16 cellular contexts compared by ENCODE assay signal in genomic region chr1:111195002-111195684, GRCh38. TPM values are rescaled to one million over a fixed set of nuclear protein-coding genes. Genes with fewer than 3 reads are reported as not detected.
A peak's percentile ranks its signal among the peaks of the same experiment; 100 is the strongest.
DNase-seq lines count a peak whose midpoint lies in the region; ATAC-seq and TF ChIP-seq lines count a peak whose summit lies in the region.
"Had no signal": no experiment of that assay in that cellular context is flagged by ENCODE, and none has a peak within 500 bp of the region (broad histone marks: within the 10 kb centered on the region; RNA-seq: fewer than 3 reads in every experiment).

No MANE protein-coding gene starts in this region.

- TF ChIP-seq CTCF in Caco-2 (IDR thresholded peaks at IDR 0.05; ENCODE audit: insufficient read depth in 1 of 2, low read depth in 1 of 2, low read length in 1 of 2, severe bottlenecking in 1 of 2, unreplicated experiment in 1 of 2): no peak

- H3K27ac ChIP-seq in CD4-positive, alpha-beta memory T cell (ENCODE audit: low read depth, low read length): peak overlapping the region; percentile 84
- H3K27ac ChIP-seq: brain microvascular endothelial cell had no signal

- peak overlapping the region; percentile 95 to 98 (median 98) for H3K27ac Mint-ChIP-seq in CD4-positive, alpha-beta memory T cell
- peak overlapping the region; percentile 91 for H3K27ac Mint-ChIP-seq in central memory CD8-positive, alpha-beta T cell (ENCODE audit: low read depth)
- H3K27ac Mint-ChIP-seq in naive thymus-derived CD8-positive, alpha-beta T cell: peak overlapping the region; percentile 78 to 99 (median 96)
- H3K27ac Mint-ChIP-seq in Caco-2 (ENCODE audit: unreplicated experiment): no peak overlapping the region

- CTCF ChIA-PET in CD4-positive, alpha-beta memory T cell (lab: Charles Lee; ENCODE audit: partially characterized antibody): interaction anchor here (1.9 to 19.0 kb wide), 5 partner anchors 26 to 207 kb away, joined by 4 to 623 read pairs (median 63); partner anchors contain the start of gene CHI3L2
- CTCF ChIA-PET in Caco-2 (lab: Charles Lee): no interaction called here

- no peaks in the 10 kb centered on the region for H3K27me3 Mint-ChIP-seq in CD4-positive, alpha-beta memory T cell
- H3K27me3 Mint-ChIP-seq in central memory CD8-positive, alpha-beta T cell: no peaks in the 10 kb centered on the region
- no peaks in the 10 kb centered on the region for H3K27me3 Mint-ChIP-seq in naive thymus-derived CD8-positive, alpha-beta T cell
- no peaks in the 10 kb centered on the region for H3K27me3 Mint-ChIP-seq in Caco-2 (ENCODE audit: insufficient read depth, unreplicated experiment)

- H3K4me3 ChIP-seq in CD4-positive, alpha-beta memory T cell (ENCODE audit: low read length in 2 of 2): peak overlapping the region in 1 of 2 donors; percentile 6
- H3K4me3 ChIP-seq in Caco-2 (ENCODE audit: low read depth, low read length): no peak overlapping the region

- peaks cover 98 to 99% of the 10 kb centered on the region in 2 donors for H3K36me3 Mint-ChIP-seq in CD4-positive, alpha-beta memory T cell
- H3K36me3 Mint-ChIP-seq in central memory CD8-positive, alpha-beta T cell (ENCODE audit: insufficient read depth): peaks cover 91% of the 10 kb centered on the region
- H3K36me3 Mint-ChIP-seq in naive thymus-derived CD8-positive, alpha-beta T cell: peaks cover 63 to 98% (median 87%) of the 10 kb centered on the region in 3 donors
- H3K36me3 Mint-ChIP-seq in Caco-2 (ENCODE audit: insufficient read depth, unreplicated experiment): peaks cover 23% of the 10 kb centered on the region

- no peaks in the 10 kb centered on the region for H3K27me3 ChIP-seq in CD4-positive, alpha-beta memory T cell (ENCODE audit: insufficient read depth, low read length)
- no peaks in the 10 kb centered on the region for H3K27me3 ChIP-seq in Caco-2 (replicated peaks; ENCODE audit: control insufficient read depth, insufficient read depth, low read length)
- H3K27me3 ChIP-seq: brain microvascular endothelial cell had no signal

- POLR2A ChIA-PET in CD4-positive, alpha-beta memory T cell (lab: Charles Lee; ENCODE audit: partially characterized antibody): interaction anchor here (1.6 to 18.1 kb wide), 4 partner anchors 9 to 139 kb away, joined by 3 to 1434 read pairs (median 122); partner anchors contain the start of gene CHI3L2
- POLR2A ChIA-PET in naive thymus-derived CD8-positive, alpha-beta T cell (lab: Charles Lee): interaction anchor here (1.1 to 20.0 kb wide), 5 partner anchors 8 to 254 kb away, joined by 3 to 1200 read pairs (median 10); partner anchors contain the start of genes CEPT1, CHI3L2, DRAM2 and WDR77
- POLR2A ChIA-PET in Caco-2 (lab: Charles Lee): no interaction called here

- peaks cover 85% of the 10 kb centered on the region for H3K36me3 ChIP-seq in CD4-positive, alpha-beta memory T cell (ENCODE audit: insufficient read depth, low read length)
- peaks cover 2% of the 10 kb centered on the region; the same call in 1 of the 2 replicates for H3K36me3 ChIP-seq in Caco-2 (ENCODE audit: control insufficient read depth, insufficient read depth, low read length)
- H3K36me3 ChIP-seq: brain microvascular endothelial cell had no signal

- H3K4me1 ChIP-seq in CD4-positive, alpha-beta memory T cell (ENCODE audit: insufficient read depth, low read length): peaks cover 81% of the 10 kb centered on the region
- peaks cover 38% of the 10 kb centered on the region for H3K4me1 ChIP-seq in Caco-2

- no peaks in the 10 kb centered on the region for H3K9me3 ChIP-seq in CD4-positive, alpha-beta memory T cell (ENCODE audit: control insufficient read depth in 1 of 2, low read length in 2 of 2)
- no peaks in the 10 kb centered on the region for H3K9me3 ChIP-seq in Caco-2

- H3K4me1 Mint-ChIP-seq in CD4-positive, alpha-beta memory T cell: peaks cover 67 to 96% (median 76%) of the 10 kb centered on the region in 4 donors
- peaks cover 82% of the 10 kb centered on the region for H3K4me1 Mint-ChIP-seq in central memory CD8-positive, alpha-beta T cell
- peaks cover 62 to 95% (median 78%) of the 10 kb centered on the region in 4 donors for H3K4me1 Mint-ChIP-seq in naive thymus-derived CD8-positive, alpha-beta T cell
- peaks cover 26% of the 10 kb centered on the region for H3K4me1 Mint-ChIP-seq in Caco-2 (ENCODE audit: low read depth, unreplicated experiment)

- H3K9me3 Mint-ChIP-seq in CD4-positive, alpha-beta memory T cell: peaks cover 0 to 2% (median 0%) of the 10 kb centered on the region in 8 donors
- no peaks in the 10 kb centered on the region for H3K9me3 Mint-ChIP-seq in central memory CD8-positive, alpha-beta T cell
- H3K9me3 Mint-ChIP-seq in naive thymus-derived CD8-positive, alpha-beta T cell: no peaks in the 10 kb centered on the region
- H3K9me3 Mint-ChIP-seq in Caco-2 (ENCODE audit: unreplicated experiment): no peaks in the 10 kb centered on the region

- H3K4me3 Mint-ChIP-seq in CD4-positive, alpha-beta memory T cell: peak overlapping the region; percentile 85 to 100 (median 100)
- H3K4me3 Mint-ChIP-seq in central memory CD8-positive, alpha-beta T cell: peak overlapping the region; percentile 99
- H3K4me3 Mint-ChIP-seq in naive thymus-derived CD8-positive, alpha-beta T cell: peak overlapping the region; percentile 72 to 100 (median 99)
- H3K4me3 Mint-ChIP-seq in Caco-2 (ENCODE audit: unreplicated experiment): no peak overlapping the region

- no TSS peak for BruUV-seq in Caco-2 (replicated peaks; lab: Mats Ljungman, UMichigan)

- ATAC-seq in central memory CD8-positive, alpha-beta T cell (replicated peaks; ENCODE audit: extremely low read depth, poor library complexity, severe bottlenecking): no peak
- no peak for ATAC-seq in naive thymus-derived CD8-positive, alpha-beta T cell

- intact Hi-C loops in CD4-positive, alpha-beta memory T cell (cut with micrococcal nuclease): loop anchor here (5.0 kb wide), 1 partner anchor 152 kb away; no protein-coding TSS in a partner anchor
- intact Hi-C loops in Caco-2 (cut with micrococcal nuclease; ENCODE audit: unreplicated experiment): no loop called here

- no peak for DNase-seq in CD4-positive, alpha-beta memory T cell
- DNase-seq in HCEC 1CT (peak; percentile 6), Caco-2 (no peak), middle frontal gyrus (ENCODE audit: extremely low spot score, low spot score) (no peak), DMS 273 (lab: John Stamatoyannopoulos, UW; ENCODE audit: unreplicated experiment) (no peak), globus pallidus (ENCODE audit: low spot score) (no peak)
- no peak for DNase-seq in central memory CD8-positive, alpha-beta T cell (ENCODE audit: low spot score in 2 of 2)
- no peak for DNase-seq in naive thymus-derived CD8-positive, alpha-beta T cell
- DNase-seq: activated CD4-positive, CD25-positive, alpha-beta regulatory T cell; brain microvascular endothelial cell; effector CD8-positive, alpha-beta T cell; EL; mesendoderm; NCI-H187 treated with DMSO at 0.1 percent for 48 hours; NCI-H524 treated with DMSO at 0.1 percent for 48 hours had no signal

RNA-seq across cellular contexts. Expression of gene DENND2D, which starts 5.3 kb away (rescaled TPM):
- 100 to 1,000 TPM; 284 TPM for total RNA-seq in CD4-positive, alpha-beta memory T cell
- 100 to 1,000 TPM; 125 to 221 TPM for polyA plus RNA-seq in CD4-positive, alpha-beta memory T cell
- total RNA-seq in naive thymus-derived CD8-positive, alpha-beta T cell: 100 to 1,000 TPM; 274 to 289 TPM
- polyA plus RNA-seq in naive thymus-derived CD8-positive, alpha-beta T cell: 100 to 1,000 TPM; 161 to 395 (median 225) TPM
- total RNA-seq in Caco-2 (2022): 20.4 and 23.2 TPM in 2 replicates
- total RNA-seq: osteocyte had no signal

RNA-seq across cellular contexts. Expression of gene CHI3L2, which starts 32.4 kb away (rescaled TPM):
- 1 to 10 TPM; 1.7 to 1.9 TPM for total RNA-seq in CD4-positive, alpha-beta memory T cell
- polyA plus RNA-seq in CD4-positive, alpha-beta memory T cell: 10 to 100 TPM; 15.6 to 18.2 TPM
- 1 to 10 TPM; 5.7 to 6.5 TPM for total RNA-seq in naive thymus-derived CD8-positive, alpha-beta T cell
- polyA plus RNA-seq in naive thymus-derived CD8-positive, alpha-beta T cell: 10 to 100 TPM; 45.4 to 69.0 (median 48.6) TPM
- total RNA-seq in Caco-2 (2022): not detected in 2 replicates
- total RNA-seq: osteocyte had no signal

RNA-seq across cellular contexts. Expression of gene CEPT1, which starts 55.1 kb away (rescaled TPM):
- 10 to 100 TPM; 49.1 to 49.6 TPM for total RNA-seq in CD4-positive, alpha-beta memory T cell
- polyA plus RNA-seq in CD4-positive, alpha-beta memory T cell: 10 to 100 TPM; 18.4 to 33.3 TPM
- total RNA-seq in naive thymus-derived CD8-positive, alpha-beta T cell: 10 to 100 TPM; 55.9 to 59.9 TPM
- polyA plus RNA-seq in naive thymus-derived CD8-positive, alpha-beta T cell: 10 to 100 TPM; 18.0 to 28.6 (median 27.2) TPM
- total RNA-seq in Caco-2 (2022): 17.3 and 19.1 TPM in 2 replicates

RNA-seq across cellular contexts. Expression of gene DRAM2, which starts 55.2 kb away (rescaled TPM):
- total RNA-seq in CD4-positive, alpha-beta memory T cell: 10 to 100 TPM; 37.5 to 38.8 TPM
- 100 to 1,000 TPM in 1 of 2 donors, 10 to 100 TPM in 1; 77.1 to 101 TPM for polyA plus RNA-seq in CD4-positive, alpha-beta memory T cell
- 10 to 100 TPM; 50.5 to 51.3 TPM for total RNA-seq in naive thymus-derived CD8-positive, alpha-beta T cell
- 10 to 100 TPM; 84.3 to 95.3 (median 91.2) TPM for polyA plus RNA-seq in naive thymus-derived CD8-positive, alpha-beta T cell
- 25.3 and 29.0 TPM in 2 replicates for total RNA-seq in Caco-2 (2022)

Comparison
In these comparisons a context has a peak if more than half of its experiments do, and no peak if none do; other contexts are left out.
1. RNA of gene DENND2D, which starts 5.3 kb away (total RNA-seq): 274 to 289 TPM in naive thymus-derived CD8-positive, alpha-beta T cell and 284 TPM in CD4-positive, alpha-beta memory T cell; 20.4 to 23.2 TPM in Caco-2; every median in the first group is over 10 times any median in the second.